ENCODE assay signal across 8 cellular contexts in the genomic region with DNA sequence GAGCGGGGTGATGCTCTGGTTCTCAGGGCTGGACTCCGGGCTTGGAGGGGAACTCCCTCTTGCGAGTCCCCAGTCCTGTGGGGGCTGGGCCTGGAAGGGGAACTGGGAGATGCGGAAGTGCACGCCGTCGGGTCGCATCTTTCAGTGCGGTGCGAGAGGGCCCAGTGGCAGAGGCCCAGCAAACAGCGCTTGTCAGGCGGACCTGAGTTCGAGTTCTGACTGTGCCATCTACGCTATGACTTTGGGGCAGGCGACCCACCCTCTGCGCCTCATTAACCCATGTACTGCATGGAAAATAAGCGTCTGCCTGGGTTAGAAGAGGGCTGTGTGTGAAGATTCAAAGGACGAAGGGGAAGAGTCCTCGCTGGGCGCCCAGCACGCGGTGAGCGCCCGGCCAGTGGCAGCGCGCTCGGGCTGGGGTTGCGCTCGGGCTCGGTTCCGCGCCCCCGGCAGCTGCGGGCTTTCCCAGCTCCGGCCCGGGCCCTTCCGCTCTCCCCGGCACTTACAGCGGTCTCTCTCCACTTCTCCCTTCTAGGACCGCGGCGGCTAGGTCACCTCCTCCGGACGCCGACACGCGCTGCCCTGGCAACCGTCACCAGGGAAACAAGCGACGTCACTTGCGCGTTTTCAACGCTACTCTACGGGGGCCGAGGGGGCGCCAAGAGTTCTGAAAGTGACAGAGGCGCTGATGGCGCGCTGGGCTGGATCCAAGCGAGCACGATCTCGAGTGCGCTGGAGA. TPM values are rescaled to one million over a fixed set of nuclear protein-coding genes. Genes with fewer than 3 reads are reported as not detected.
DNase-seq lines count a peak whose midpoint lies in the region; ATAC-seq and TF ChIP-seq lines count a peak whose summit lies in the region.

A gene with protein sequence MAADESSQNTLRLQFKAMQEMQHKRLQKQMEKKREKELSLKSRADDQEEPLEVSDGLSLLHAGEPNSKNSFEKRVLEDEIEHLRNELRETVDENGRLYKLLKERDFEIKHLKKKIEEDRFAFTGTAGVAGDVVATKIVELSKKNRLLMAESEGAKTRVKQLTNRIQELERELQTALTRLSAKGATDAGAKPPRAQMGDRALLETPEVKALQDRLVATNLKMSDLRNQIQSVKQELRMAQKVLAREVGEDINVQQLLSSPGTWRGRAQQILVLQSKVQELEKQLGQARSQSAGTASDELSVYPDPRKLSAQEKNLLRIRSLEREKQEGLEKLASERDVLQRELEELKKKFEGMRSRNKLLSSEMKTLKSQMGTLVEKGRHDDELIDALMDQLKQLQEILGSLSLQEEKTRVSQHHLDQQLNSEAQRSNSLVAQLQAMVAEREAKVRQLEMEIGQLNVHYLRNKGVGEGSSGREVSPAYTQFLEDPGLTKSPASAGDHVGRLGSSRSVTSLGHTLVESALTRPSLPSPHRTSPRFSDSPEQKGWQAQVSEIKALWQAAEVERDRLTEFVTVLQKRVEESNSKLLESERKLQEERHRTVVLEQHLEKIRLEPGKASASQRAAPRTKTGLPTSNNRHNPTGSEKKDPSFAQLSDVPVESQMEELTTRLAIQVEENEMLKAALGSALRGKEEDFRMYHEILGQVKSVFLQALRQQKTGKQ (minus strand): TSS at position 584 of the 739 bp plus-strand sequence. CDS start 14,908 bp downstream, outside the sequence.

- H3K27ac ChIP-seq in DOHH2 (ENCODE audit: low read depth, low read length): no peak within 1 kb of the TSS; the same call in 1 of the 2 replicates
- H3K27ac ChIP-seq in testis: peak within 1 kb of the TSS in 1 of 2 donors; percentile 63

- 2 to 3% methylated on average over 24 to 63 of the region's 63 CpGs for WGBS in testis, 2 donors

- peaks cover 6% of the 10 kb centered on the region; the same call in 1 of the 2 replicates for H3F3A ChIP-seq in DOHH2 (ENCODE audit: control insufficient read depth, insufficient read depth)

- H3K9me2 ChIP-seq in DOHH2 (replicated peaks; ENCODE audit: control insufficient read depth, low read length): no peaks in the 10 kb centered on the region

- H3K4me2 ChIP-seq in DOHH2 (ENCODE audit: low read length): peak within 1 kb of the TSS; percentile 91

- DNase-seq in Kasumi-1 (lab: John Stamatoyannopoulos, UW) (peak; percentile 91 to 94), SK-MEL-5 (ENCODE audit: low read depth, low spot score) (peak; percentile 89), head of caudate nucleus (peak; percentile 93 to 98 (median 96)), omental fat pad (ENCODE audit: low spot score) (peak; percentile 90), testis (peak; percentile 97)
- DNase-seq in activated naive CD4-positive, alpha-beta T cell treated with anti-CD3 and anti-CD28 coated beads, Interleukin-2, amount 50 U/mL, for 16 hours: peak; percentile 86

- no peaks in the 10 kb centered on the region for H3K36me3 ChIP-seq in DOHH2 (ENCODE audit: control insufficient read depth, low read length)
- no peaks in the 10 kb centered on the region for H3K36me3 ChIP-seq in testis (ENCODE audit: low read depth, missing control alignments)

- peaks cover 7% of the 10 kb centered on the region for H3K4me1 ChIP-seq in DOHH2 (ENCODE audit: control insufficient read depth, low read length)
- peaks cover 6% of the 10 kb centered on the region for H3K4me1 ChIP-seq in testis

- H3K4me3 ChIP-seq in DOHH2 (ENCODE audit: low read length) (peak within 1 kb of the TSS; percentile 77), testis (peak within 1 kb of the TSS; percentile 59 to 67)

- TF ChIP-seq POLR2A in testis (IDR thresholded peaks at IDR 0.05): no peak

- peak; percentile 98 for ATAC-seq in GM21723 (IDR thresholded peaks at IDR 0.05; ENCODE audit: unreplicated experiment)
- peak; percentile 92 for ATAC-seq in omental fat pad (ENCODE audit: low FRiP score)

- no peaks in the 10 kb centered on the region for H4K20me1 ChIP-seq in DOHH2 (ENCODE audit: control insufficient read depth, insufficient read depth, low read depth, low read length)

- in situ Hi-C loops in SK-MEL-5 (cut with HindIII; ENCODE audit: low pct_unique_long_range_greater_than_20kb, low sequenced_read_pairs): no loop called here

- no peaks in the 10 kb centered on the region for H3K27me3 ChIP-seq in DOHH2 (ENCODE audit: control insufficient read depth, low read length)
- H3K27me3 ChIP-seq in testis: no peaks in the 10 kb centered on the region

- H3K79me2 ChIP-seq in DOHH2 (ENCODE audit: control insufficient read depth, low read length): no peaks in the 10 kb centered on the region

- H3K9me3 ChIP-seq in DOHH2 (ENCODE audit: control insufficient read depth, insufficient read depth, low read length) (no peaks in the 10 kb centered on the region), testis (no peaks in the 10 kb centered on the region)

- no peak for TF ChIP-seq CTCF in DOHH2 (IDR thresholded peaks at IDR 0.05; ENCODE audit: low read depth, low read length, poor library complexity, severe bottlenecking)
- TF ChIP-seq CTCF in omental fat pad (IDR thresholded peaks at IDR 0.05): no peak
- TF ChIP-seq CTCF in testis (IDR thresholded peaks at IDR 0.05): no peak

- intact Hi-C loops in head of caudate nucleus (cut with DNase I): no loop called here
- intact Hi-C loops in testis (cut with DNase I; ENCODE audit: low total_unique reads): loop anchor here (10.0 kb wide), 1 partner anchor 112 kb away; no protein-coding TSS in a partner anchor

RNA-seq across cellular contexts. Expression of the gene that starts here (rescaled TPM):
- total RNA-seq in SK-MEL-5 (2014; rRNA removed; shearing (Covaris generic)): 0.48 TPM in 1 of 2 replicates, not detected in the other
- 0.25 TPM in 1 of 2 replicates, not detected in the other for polyA plus RNA-seq in SK-MEL-5 (2015; cell fraction: cytosol; rRNA removed)
- 0.41 and 0.91 TPM in 2 replicates for polyA plus RNA-seq in SK-MEL-5 (2015; cell fraction: nucleus; rRNA removed)
- total RNA-seq in omental fat pad (1 to 10 TPM; 1.1 to 2.6 (median 1.9) TPM), testis (10 to 100 TPM in 1 of 2 donors, 1 to 10 TPM in 1; 6.5 to 12.5 TPM)
- polyA plus RNA-seq in testis (ENCODE audit: insufficient read depth, low read depth, low replicate concordance): 23.0 TPM

Comparison
In these comparisons a context has a peak if more than half of its experiments do, and no peak if none do; other contexts are left out.
1. Peak in DNase-seq in SK-MEL-5; RNA of the gene not detected or under 1 TPM.